ENCODE assay signal across 23 cellular contexts in the genomic region with DNA sequence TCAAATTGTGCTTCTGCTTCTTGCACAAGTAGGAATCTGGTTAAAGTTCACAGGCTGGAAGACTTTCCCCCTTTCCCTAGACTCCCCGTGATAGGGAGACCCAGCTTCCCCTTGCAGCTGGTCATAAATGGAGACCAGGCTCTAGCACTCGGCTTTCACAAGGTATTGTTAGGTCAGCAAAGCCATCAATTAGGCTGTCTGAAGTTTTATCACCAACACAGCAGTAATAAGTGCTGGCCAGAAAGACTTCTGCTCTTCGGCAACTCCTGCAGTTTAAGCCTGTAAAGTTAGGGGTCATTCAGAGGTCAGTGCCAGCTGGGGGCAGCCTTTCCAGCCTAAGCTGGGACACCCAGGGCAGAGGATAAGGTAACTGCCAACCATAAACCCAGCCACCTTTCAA.
DNase-seq lines count a peak whose midpoint lies in the region; ATAC-seq, FAIRE-seq and TF ChIP-seq lines count a peak whose summit lies in the region.
"Had no signal": no experiment of that assay in that cellular context is flagged by ENCODE, and none has a peak within 500 bp of the region (broad histone marks: within the 10 kb centered on the region; RNA-seq: fewer than 3 reads in every experiment).

No MANE protein-coding gene starts in this region.

- FAIRE-seq in small intestine (lab: Jason Lieb, UNC), result no peak
- FAIRE-seq: endometrium, HTR-8/SVneo had no signal

- no peaks in the 10 kb centered on the region for H3K4me1 Mint-ChIP-seq in CD14-positive monocyte
- H3K4me1 Mint-ChIP-seq: activated CD8-positive, alpha-beta memory T cell treated with anti-CD3 and anti-CD28 coated beads, Interleukin-2, amount 10 ng/mL, durations not matched to agents 7 days and 5 days; natural killer cell; T-helper 17 cell had no signal

- H3K27me3 Mint-ChIP-seq in CD14-positive monocyte (ENCODE audit: low read depth in 3 of 3), result peaks cover 2 to 5% (median 3%) of the 10 kb centered on the region in 3 donors

- peaks cover 0 to 7% (median 0%) of the 10 kb centered on the region in 7 donors for H3K9me3 Mint-ChIP-seq in CD14-positive monocyte

- TF ChIP-seq CTCF in body of pancreas (IDR thresholded peaks at IDR 0.05) (no peak), CD14-positive monocyte (IDR thresholded peaks at IDR 0.05) (no peak), thyroid gland (IDR thresholded peaks at IDR 0.05) (no peak)

- H3K4me1 ChIP-seq in body of pancreas, result peaks cover 10% of the 10 kb centered on the region
- H3K4me1 ChIP-seq in small intestine (ENCODE audit: control insufficient read depth in 2 of 2, insufficient read depth in 1 of 2, low read depth in 1 of 2, low read length in 1 of 2), result peaks cover 2% of the 10 kb centered on the region in 2 donors
- no peaks in the 10 kb centered on the region for H3K4me1 ChIP-seq in thyroid gland
- H3K4me1 ChIP-seq: BLaER1 treated with 17β-estradiol and CSF1 and Interleukin-3, amounts not matched to agents 10 nM and 100 nM had no signal

- H3K36me3 ChIP-seq in body of pancreas (replicated peaks in 1 of 2; ENCODE audit: insufficient read depth in 1 of 2, low read depth in 2 of 2) (no peaks in the 10 kb centered on the region), small intestine (ENCODE audit: control insufficient read depth in 2 of 2, insufficient read depth in 2 of 2, low read length in 2 of 2) (peaks cover 4% of the 10 kb centered on the region in 2 donors), thyroid gland (peaks cover 0 to 4% of the 10 kb centered on the region in 2 donors)
- H3K36me3 ChIP-seq: BLaER1 treated with 17β-estradiol and CSF1 and Interleukin-3, amounts not matched to agents 10 nM and 100 nM had no signal

- peak overlapping the region in 2 of 4 donors; percentile 1 to 20 for H3K27ac ChIP-seq in body of pancreas
- H3K27ac ChIP-seq in small intestine (ENCODE audit: low read depth in 1 of 2, low read length in 1 of 2), result no peak overlapping the region
- no peak overlapping the region for H3K27ac ChIP-seq in thyroid gland
- H3K27ac ChIP-seq: adrenal gland; BLaER1 treated with 17β-estradiol and CSF1 and Interleukin-3, amounts not matched to agents 10 nM and 100 nM had no signal

- no peaks in the 10 kb centered on the region for H3K36me3 Mint-ChIP-seq in CD14-positive monocyte
- H3K36me3 Mint-ChIP-seq: activated CD8-positive, alpha-beta memory T cell treated with anti-CD3 and anti-CD28 coated beads, Interleukin-2, amount 10 ng/mL, durations not matched to agents 7 days and 5 days; natural killer cell had no signal

- peak; percentile 24 for ATAC-seq in body of pancreas
- ATAC-seq: activated CD8-positive, alpha-beta memory T cell treated with anti-CD3 and anti-CD28 coated beads, Interleukin-2, amount 10 ng/mL, durations not matched to agents 7 days and 5 days; natural killer cell; stimulated activated naive CD8-positive, alpha-beta T cell treated with anti-CD3 and anti-CD28 coated beads, Interleukin-15, Interleukin-2, amounts not matched to agents 100 U/mL and 50 U/mL, for 24 hours; T-helper 17 cell had no signal

- no peak overlapping the region for H3K4me3 Mint-ChIP-seq in CD14-positive monocyte
- H3K4me3 Mint-ChIP-seq: activated CD8-positive, alpha-beta memory T cell treated with anti-CD3 and anti-CD28 coated beads, Interleukin-2, amount 10 ng/mL, durations not matched to agents 7 days and 5 days; natural killer cell; T-helper 17 cell had no signal

- TF ChIP-seq POLR2A in body of pancreas (IDR thresholded peaks at IDR 0.05) (no peak), thyroid gland (IDR thresholded peaks at IDR 0.05) (no peak)

- DNase-seq in NCI-H82 (lab: John Stamatoyannopoulos, UW) (peak; percentile 46), NCI-H82 treated with DMSO at 0.1 percent for 48 hours (lab: John Stamatoyannopoulos, UW; ENCODE audit: unreplicated experiment) (no peak), body of pancreas (no peak), islet precursor cell (peak; percentile 69), small intestine (peak; percentile 68), dermis blood vessel endothelial cell (no peak), CD14-positive monocyte (ENCODE audit: low spot score) (no peak), thyroid gland (no peak)
- DNase-seq: 8988T; activated CD4-positive, alpha-beta T cell treated with anti-CD3 and anti-CD28 coated beads for 1 hour; activated CD8-positive, alpha-beta memory T cell treated with anti-CD3 and anti-CD28 coated beads, Interleukin-2, amount 10 ng/mL, durations not matched to agents 7 days and 5 days; activated effector memory CD4-positive, alpha-beta T cell treated with Interleukin-2 at 50 U/mL for 16 hours; adrenal gland; DMS 273 treated with DMSO at 0.1 percent for 48 hours; natural killer cell; NCI-H187 treated with DMSO at 0.1 percent for 48 hours; SHP77 treated with DMSO at 0.1 percent for 48 hours; stimulated activated naive CD8-positive, alpha-beta T cell treated with anti-CD3 and anti-CD28 coated beads, Interleukin-15, Interleukin-2, amounts not matched to agents 100 U/mL and 50 U/mL, for 24 hours; T-helper 17 cell had no signal

- no peaks in the 10 kb centered on the region for H3K27me3 ChIP-seq in body of pancreas
- H3K27me3 ChIP-seq in small intestine (ENCODE audit: control insufficient read depth in 2 of 2, insufficient read depth in 2 of 2, low read length in 2 of 2), result no peaks in the 10 kb centered on the region
- no peaks in the 10 kb centered on the region for H3K27me3 ChIP-seq in thyroid gland
- H3K27me3 ChIP-seq: adrenal gland; BLaER1 treated with 17β-estradiol and CSF1 and Interleukin-3, amounts not matched to agents 10 nM and 100 nM had no signal

- H3K27ac Mint-ChIP-seq in CD14-positive monocyte, result no peak overlapping the region
- H3K27ac Mint-ChIP-seq: activated CD8-positive, alpha-beta memory T cell treated with anti-CD3 and anti-CD28 coated beads, Interleukin-2, amount 10 ng/mL, durations not matched to agents 7 days and 5 days; natural killer cell; T-helper 17 cell had no signal

- intact Hi-C loops in body of pancreas (cut with DNase I) (no loop called here), CD14-positive monocyte (cut with micrococcal nuclease) (no loop called here), thyroid gland (cut with DNase I) (no loop called here)

- 48 to 61% methylated on average over 3 of the region's 3 CpGs for WGBS in body of pancreas, 2 donors
- 6 to 40% (median 18%) methylated on average over 3 of the region's 3 CpGs for WGBS in small intestine, 3 donors
- 76 to 78% methylated on average over 3 of the region's 3 CpGs for WGBS in thyroid gland, 2 donors

- H3K4me3 ChIP-seq in body of pancreas (no peak overlapping the region), small intestine (ENCODE audit: low read depth in 1 of 2, low read length in 2 of 2) (no peak overlapping the region), thyroid gland (replicated peaks in 1 of 3) (no peak overlapping the region)
- H3K4me3 ChIP-seq: adrenal gland; BLaER1 treated with 17β-estradiol and CSF1 and Interleukin-3, amounts not matched to agents 10 nM and 100 nM; lung had no signal

- H3K9me3 ChIP-seq in body of pancreas (no peaks in the 10 kb centered on the region), small intestine (ENCODE audit: control insufficient read depth, low read depth) (no peaks in the 10 kb centered on the region), thyroid gland (no peaks in the 10 kb centered on the region)
- H3K9me3 ChIP-seq: adrenal gland; BLaER1 treated with 17β-estradiol and CSF1 and Interleukin-3, amounts not matched to agents 10 nM and 100 nM had no signal

Comparison
In these comparisons a context has a peak if more than half of its experiments do, and no peak if none do; other contexts are left out.
1. DNase-seq: peak in NCI-H82 (single experiment), islet precursor cell (single experiment) and small intestine (single experiment); none in NCI-H82 treated with DMSO at 0.1 percent for 48 hours (single experiment), body of pancreas (0 of 4), dermis blood vessel endothelial cell (single experiment), CD14-positive monocyte (single experiment) and thyroid gland (0 of 2).